14 cellular contexts compared by ENCODE assay signal in the genomic region with DNA sequence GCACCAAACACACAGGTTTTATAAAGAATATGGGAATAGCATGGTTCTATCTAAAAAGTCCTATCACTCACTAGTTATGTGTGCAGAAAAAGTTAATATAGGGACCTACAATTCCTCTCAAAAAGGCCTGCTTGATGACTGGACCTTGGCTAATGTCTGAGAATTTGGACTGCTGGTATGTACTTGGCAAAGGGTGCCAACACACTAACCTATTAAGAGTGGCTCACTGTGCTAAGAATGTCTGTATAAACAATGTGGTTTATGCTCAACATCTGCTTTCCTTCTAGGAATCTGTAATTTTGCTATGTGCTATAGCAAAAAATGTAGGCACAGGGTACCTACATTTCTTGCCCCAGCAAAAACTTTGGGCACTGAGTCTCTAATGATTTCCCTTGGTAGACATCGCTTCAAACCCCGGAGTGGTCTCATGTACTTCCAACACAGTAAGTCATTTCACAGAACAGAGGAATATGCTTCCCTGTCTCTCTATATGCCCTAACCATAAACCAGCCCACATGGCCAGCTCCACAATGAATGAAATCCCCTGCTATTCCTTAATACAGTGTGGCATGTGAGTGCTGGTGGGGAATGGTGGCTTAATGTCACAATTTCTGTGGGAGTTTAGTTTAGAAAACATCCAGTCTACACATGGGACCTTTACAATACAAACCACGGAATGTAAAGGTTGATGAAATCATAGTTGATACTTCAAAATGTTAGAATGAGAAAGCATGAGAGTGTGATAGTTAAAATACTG.
DNase-seq lines count a peak whose midpoint lies in the region; ATAC-seq, FAIRE-seq and TF ChIP-seq lines count a peak whose summit lies in the region.
"Had no signal": no experiment of that assay in that cellular context is flagged by ENCODE, and none has a peak within 500 bp of the region (broad histone marks: within the 10 kb centered on the region; RNA-seq: fewer than 3 reads in every experiment).

No MANE protein-coding gene starts in this region.

- H3K27ac ChIP-seq in mammary epithelial cell (ENCODE audit: insufficient read depth, low read depth, low read length) (peak overlapping the region; percentile 59), H9 (ENCODE audit: insufficient read length, low read depth, low read length) (no peak overlapping the region)

- H2BK12ac ChIP-seq in H9 (ENCODE audit: insufficient read length, low read depth, low read length) = no peak overlapping the region

- H4K20me1 ChIP-seq in mammary epithelial cell (ENCODE audit: insufficient read depth, low read length) (no peaks in the 10 kb centered on the region), H9 (ENCODE audit: control insufficient read depth, insufficient read depth, insufficient read length) (no peaks in the 10 kb centered on the region)

- H4K5ac ChIP-seq in H9 (ENCODE audit: insufficient read length, low read depth, low read length) = no peak overlapping the region

- dilution Hi-C loops in mammary epithelial cell (cut with HindIII; ENCODE audit: low sequenced_read_pairs) = loop anchor here (25.0 kb wide), 1 partner anchor 415 kb away; no protein-coding TSS in a partner anchor

- no peak overlapping the region for H3K18ac ChIP-seq in H9 (ENCODE audit: insufficient read length, low read depth, low read length)

- no peaks in the 10 kb centered on the region; a peak in 1 of 4 replicates for H3K4me1 Mint-ChIP-seq in H9
- H3K4me1 Mint-ChIP-seq: stimulated activated memory B cell treated with anti-CD40 and anti-IgM and Interleukin-4, amounts not matched to agents 10 μg/mL and 1 μg/mL and 100 μg/mL, for 72 hours had no signal

- H3K4me2 ChIP-seq in mammary epithelial cell (ENCODE audit: insufficient read depth, low read depth, low read length) (peak overlapping the region; percentile 56), H9 (ENCODE audit: insufficient read depth, insufficient read length, low read length) (no peak overlapping the region)

- H3K23ac ChIP-seq in H9 (ENCODE audit: insufficient read length, low read depth, low read length) = no peak overlapping the region

- BruUV-seq in mammary epithelial cell (replicated peaks; lab: Mats Ljungman, UMichigan) = no TSS peak

- no peak overlapping the region for H3K4me3 Mint-ChIP-seq in H9
- H3K4me3 Mint-ChIP-seq: CD4-positive, alpha-beta memory T cell; stimulated activated memory B cell treated with anti-CD40 and anti-IgM and Interleukin-4, amounts not matched to agents 10 μg/mL and 1 μg/mL and 100 μg/mL, for 72 hours had no signal

- no peak overlapping the region for H4K91ac ChIP-seq in H9 (ENCODE audit: insufficient read length, low read depth, low read length)

- H3K36me3 Mint-ChIP-seq in H9 (ENCODE audit: insufficient read depth in 1 of 3, low read depth in 3 of 3) = peaks cover 39 to 83% (median 74%) of the 10 kb centered on the region in 3 experiments

- in situ Hi-C loops in mammary epithelial cell (cut with MboI; ENCODE audit: low sequenced_read_pairs in 2 of 2) = no loop called here

- H3K79me1 ChIP-seq in H9 (ENCODE audit: insufficient read depth, low read depth, low read length, poor library complexity, severe bottlenecking) = peaks cover 3% of the 10 kb centered on the region

- H3K79me2 ChIP-seq in mammary epithelial cell (ENCODE audit: insufficient read depth, low read length) = peaks cover 29% of the 10 kb centered on the region
- no peaks in the 10 kb centered on the region for H3K79me2 ChIP-seq in H9 (ENCODE audit: insufficient read depth, low read length)

- H4K8ac ChIP-seq in H9 (replicated peaks; ENCODE audit: insufficient read length, low read depth, low read length) = no peak overlapping the region

- no peaks in the 10 kb centered on the region for H3K9me3 Mint-ChIP-seq in H9
- H3K9me3 Mint-ChIP-seq: activated naive CD4-positive, alpha-beta T cell treated with anti-CD3 and anti-CD28 coated beads, Interleukin-2, amount 50 U/mL, for 72 hours; CD4-positive, alpha-beta memory T cell; stimulated activated memory B cell treated with anti-CD40 and anti-IgM and Interleukin-4, amounts not matched to agents 10 μg/mL and 1 μg/mL and 100 μg/mL, for 72 hours had no signal

- no peak overlapping the region for H2BK15ac ChIP-seq in H9 (ENCODE audit: low read depth, low read length)

- no peak for ATAC-seq in HG03432 (IDR thresholded peaks at IDR 0.05; ENCODE audit: unreplicated experiment)
- ATAC-seq: activated naive CD4-positive, alpha-beta T cell treated with anti-CD3 and anti-CD28 coated beads, Interleukin-2, amount 50 U/mL, for 72 hours; GM12878; stimulated activated memory B cell treated with anti-CD40 and anti-IgM and Interleukin-4, amounts not matched to agents 10 μg/mL and 1 μg/mL and 100 μg/mL, for 72 hours had no signal

- FAIRE-seq in HTR-8/SVneo (lab: Jason Lieb, UNC) = peak; percentile 20
- FAIRE-seq: GM12878 had no signal

- no peak overlapping the region for H3K14ac ChIP-seq in H9 (ENCODE audit: insufficient read depth, low read length)

- H3K23me2 ChIP-seq in H9 (ENCODE audit: insufficient read length, low read depth, low read length, poor library complexity, severe bottlenecking) = no peaks in the 10 kb centered on the region

- no peak overlapping the region for H2AK5ac ChIP-seq in H9 (ENCODE audit: insufficient read length, low read length)

- TF ChIP-seq CTCF in mammary epithelial cell (conservative IDR thresholded peaks at IDR 0.05 in 1 of 2, IDR thresholded peaks at IDR 0.05 in 1 of 2; ENCODE audit: extremely low read depth in 1 of 2, insufficient read depth in 1 of 2, low read depth in 1 of 2, low read length in 2 of 2) (no peak), H9 (conservative IDR thresholded peaks at IDR 0.05) (no peak)

- no peak overlapping the region for H2BK120ac ChIP-seq in H9 (ENCODE audit: low read depth, low read length, poor library complexity, severe bottlenecking)

- H3K4ac ChIP-seq in H9 (ENCODE audit: low read depth, low read length) = no peak overlapping the region

- DNase-seq in AG08395 (ENCODE audit: low spot score) = peak; percentile 94
- DNase-seq in HTR-8/SVneo (ENCODE audit: insufficient read length, low spot score) = peak; percentile 49
- DNase-seq in mammary epithelial cell = peak; percentile 87
- peak; percentile 96 for DNase-seq in kidney glomerular epithelial cell (lab: John Stamatoyannopoulos, UW)
- no peak for DNase-seq in H9
- DNase-seq in activated CD8-positive, alpha-beta memory T cell treated with anti-CD3 and anti-CD28 coated beads, Interleukin-2, amount 50 U/mL, for 48 hours = no peak
- DNase-seq in NCI-H510A (lab: John Stamatoyannopoulos, UW) = no peak
- DNase-seq: CD4-positive, alpha-beta memory T cell; KBM-7; SHP77 treated with DMSO at 0.1 percent for 48 hours had no signal

- H3K56ac ChIP-seq in H9 (ENCODE audit: insufficient read length, low read depth, low read length) = no peak overlapping the region

- no peaks in the 10 kb centered on the region for H3K27me3 Mint-ChIP-seq in H9 (ENCODE audit: low read depth)
- H3K27me3 Mint-ChIP-seq: CD4-positive, alpha-beta memory T cell; stimulated activated memory B cell treated with anti-CD40 and anti-IgM and Interleukin-4, amounts not matched to agents 10 μg/mL and 1 μg/mL and 100 μg/mL, for 72 hours had no signal

- CTCF ChIA-PET in mammary epithelial cell (lab: Charles Lee; ENCODE audit: low non-redundant PET) = interaction anchor here (0.9 kb wide), 1 partner anchor 304 kb away, joined by 5 read pairs; no protein-coding TSS in a partner anchor

- H2BK20ac ChIP-seq in H9 (ENCODE audit: low read depth, low read length, poor library complexity, severe bottlenecking) = no peak overlapping the region

- no peak overlapping the region for H3T11ph ChIP-seq in H9 (ENCODE audit: low read length)

- H3K9ac ChIP-seq in mammary epithelial cell (ENCODE audit: insufficient read depth, low read length) (no peak overlapping the region), H9 (ENCODE audit: extremely low read depth, insufficient read length, low read length) (no peak overlapping the region)

- peaks cover 34% of the 10 kb centered on the region for H3K4me1 ChIP-seq in mammary epithelial cell (ENCODE audit: insufficient read depth, low read length)
- H3K4me1 ChIP-seq in H9 (ENCODE audit: insufficient read depth, low read length) = no peaks in the 10 kb centered on the region

- H3K27ac Mint-ChIP-seq in H9 = 0 out of 7 replicates have a peak overlapping the region, but pooled peaks of 1 of the 3 experiments have one; percentile 34
- H3K27ac Mint-ChIP-seq: stimulated activated memory B cell treated with anti-CD40 and anti-IgM and Interleukin-4, amounts not matched to agents 10 μg/mL and 1 μg/mL and 100 μg/mL, for 72 hours had no signal

- no peak overlapping the region for H3K4me3 ChIP-seq in mammary epithelial cell (replicated peaks in 1 of 3; ENCODE audit: insufficient read depth in 1 of 3, low read depth in 2 of 3, low read length in 3 of 3)
- H3K4me3 ChIP-seq: GM12878 had no signal

- no peak overlapping the region for H2BK5ac ChIP-seq in H9 (ENCODE audit: insufficient read length, low read length)

- intact Hi-C loops in mammary epithelial cell (cut with micrococcal nuclease) = loop anchor here (5.0 kb wide), 1 partner anchor 305 kb away; no protein-coding TSS in a partner anchor

- H2AFZ ChIP-seq in mammary epithelial cell (ENCODE audit: low read depth, low read length) (no peak overlapping the region), H9 (ENCODE audit: low read length) (no peak overlapping the region)

- no peaks in the 10 kb centered on the region for H3K27me3 ChIP-seq in mammary epithelial cell (ENCODE audit: insufficient read depth, low read length)
- H3K27me3 ChIP-seq in H9 (ENCODE audit: insufficient read depth, low read length) = no peaks in the 10 kb centered on the region

- H3K9me3 ChIP-seq in mammary epithelial cell (replicated peaks; ENCODE audit: insufficient read depth, low read length) (no peaks in the 10 kb centered on the region), H9 (ENCODE audit: control insufficient read depth, low read depth, low read length) (no peaks in the 10 kb centered on the region)

- WGBS in mammary epithelial cell (ENCODE audit: low coverage, missing lambda C conversion rate) = 42% methylated on average over 3 of the region's 3 CpGs
- WGBS in H9 (ENCODE audit: extremely low coverage, insufficient read length, low lambda C conversion rate) = no CpG with 5 or more reads among the region's 3 CpGs

- peaks cover 24% of the 10 kb centered on the region for H3K36me3 ChIP-seq in mammary epithelial cell (ENCODE audit: insufficient read depth, low read length)

Comparison
In these comparisons a context has a peak if more than half of its experiments do, and no peak if none do; other contexts are left out.
1. DNase-seq: peak in AG08395 (single experiment), HTR-8/SVneo (single experiment), mammary epithelial cell (single experiment) and kidney glomerular epithelial cell (single experiment); none in H9 (single experiment), activated CD8-positive, alpha-beta memory T cell treated with anti-CD3 and anti-CD28 coated beads, Interleukin-2, amount 50 U/mL, for 48 hours (single experiment) and NCI-H510A (single experiment).